ENCODE assay signal across 3 cellular contexts in the genomic region with DNA sequence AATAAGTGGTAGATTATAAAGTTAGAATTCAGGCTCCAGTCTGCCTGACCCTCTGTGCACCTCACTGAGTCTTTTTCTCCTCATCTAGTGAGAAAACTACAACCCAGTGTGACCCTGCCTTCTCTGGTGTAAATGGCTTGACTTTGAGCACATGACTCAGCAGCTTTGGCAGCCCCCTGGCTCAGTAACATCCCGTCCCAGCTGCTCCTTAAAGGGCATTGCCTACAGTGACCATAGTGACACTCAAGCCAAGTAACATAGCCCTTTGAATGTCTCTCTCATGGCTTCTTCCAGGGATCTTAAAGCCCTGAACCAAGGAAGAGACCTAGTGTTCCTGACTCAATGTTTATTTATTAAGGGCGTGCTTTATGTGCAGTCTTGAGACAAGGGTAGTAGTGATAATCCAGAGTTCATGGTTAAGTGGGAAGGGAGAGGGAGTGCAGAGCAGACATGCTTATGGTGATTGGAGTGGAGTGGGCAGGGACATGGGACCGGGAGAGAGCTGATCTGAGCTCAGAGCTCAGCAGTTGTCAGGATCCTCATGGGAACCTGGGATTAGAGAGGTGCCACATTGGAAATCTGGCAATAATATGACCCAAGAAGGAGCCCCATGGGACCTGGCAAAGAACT.
TF ChIP-seq lines count a peak whose summit lies in the region.

No MANE protein-coding gene starts in this region.

TF ChIP-seq in IMR-90, 13 proteins besides CTCF, POLR2A, EP300 and RAD21:
- TF ChIP-seq MAFK (IDR thresholded peaks at IDR 0.05; ENCODE audit: low read depth, low read length) (peak; percentile 1; the same call in 1 of the 2 replicates), CEBPB (IDR thresholded peaks at IDR 0.05; ENCODE audit: low read depth, low read length) (no peak), NFE2L2 (IDR thresholded peaks at IDR 0.05; ENCODE audit: low read depth, low read length) (peak; percentile 82)

TF ChIP-seq in H1, 55 proteins besides CTCF, POLR2A, EP300 and RAD21:
- TF ChIP-seq POLR2AphosphoS5 (IDR thresholded peaks at IDR 0.05; ENCODE audit: low read depth, low read length) (no peak), YY1 (IDR thresholded peaks at IDR 0.05; ENCODE audit: low read depth, low read length) (no peak), USF2 (IDR thresholded peaks at IDR 0.05; ENCODE audit: low read length) (no peak), SIN3A (conservative IDR thresholded peaks at IDR 0.05 in 1 of 2, IDR thresholded peaks at IDR 0.05 in 1 of 2; ENCODE audit: low read depth in 1 of 2, low read length in 2 of 2) (no peak), KDM5A (IDR thresholded peaks at IDR 0.05; ENCODE audit: low read length) (no peak), ZNF274 (IDR thresholded peaks at IDR 0.05; ENCODE audit: borderline replicate concordance, extremely low read depth, low read length) (no peak), ATF2 (IDR thresholded peaks at IDR 0.05; ENCODE audit: low read length) (no peak), TCF12 (IDR thresholded peaks at IDR 0.05; ENCODE audit: low read depth, low read length) (no peak), SRF (IDR thresholded peaks at IDR 0.05; ENCODE audit: low read depth, low read length) (no peak), MAFK (IDR thresholded peaks at IDR 0.05; ENCODE audit: low read depth, low read length) (no peak), SUZ12 (IDR thresholded peaks at IDR 0.05; ENCODE audit: low read length) (no peak), RNF2 (IDR thresholded peaks at IDR 0.05; ENCODE audit: borderline replicate concordance, low read depth, low read length, missing control alignments, poor library complexity, severe bottlenecking) (no peak), CEBPB (IDR thresholded peaks at IDR 0.05; ENCODE audit: low read depth, low read length) (no peak), BRCA1 (IDR thresholded peaks at IDR 0.05; ENCODE audit: low read depth, low read length) (no peak), SP1 (IDR thresholded peaks at IDR 0.05; ENCODE audit: low read depth, low read length) (no peak), GABPA (IDR thresholded peaks at IDR 0.05; ENCODE audit: borderline replicate concordance, insufficient read depth, low read length) (no peak)

TF ChIP-seq in HepG2, 621 proteins besides CTCF, POLR2A, EP300 and RAD21:
- TF ChIP-seq HOXD1 (CRISPR knock-in tag; IDR thresholded peaks at IDR 0.05), result no peak
- 0 out of 4 replicates have a peak, but pooled peaks of 1 of the 2 experiments have one; percentile 4 for TF ChIP-seq MAFK (conservative IDR thresholded peaks at IDR 0.05 in 1 of 2, IDR thresholded peaks at IDR 0.05 in 1 of 2; ENCODE audit: low read length in 2 of 2)
- TF ChIP-seq NFE2L2 (IDR thresholded peaks at IDR 0.05; ENCODE audit: low read length), result 0 out of 2 replicates have a peak, but pooled peaks have one; percentile 26
- no peak for TF ChIP-seq JUN (CRISPR knock-in tag; IDR thresholded peaks at IDR 0.05)
